ENCODE assay signal across 9 cellular contexts in genomic region chr9:70120834-70121510, GRCh38.
DNase-seq lines count a peak whose midpoint lies in the region; ATAC-seq and TF ChIP-seq lines count a peak whose summit lies in the region.
"Had no signal": no experiment of that assay in that cellular context is flagged by ENCODE, and none has a peak within 500 bp of the region (broad histone marks: within the 10 kb centered on the region; RNA-seq: fewer than 3 reads in every experiment).

No MANE protein-coding gene starts in this region.

- ATAC-seq in left lobe of liver = peak; percentile 53

- H3K4me3 ChIP-seq in brain microvascular endothelial cell (ENCODE audit: low read depth, low read length) = no peak overlapping the region
- H3K4me3 ChIP-seq: upper lobe of left lung had no signal

- H3K27me3 ChIP-seq in brain microvascular endothelial cell (replicated peaks) = no peaks in the 10 kb centered on the region
- H3K27me3 ChIP-seq: upper lobe of left lung had no signal

- TF ChIP-seq CTCF in brain microvascular endothelial cell (IDR thresholded peaks at IDR 0.05; ENCODE audit: low read depth, low read length, missing control alignments) = peak; percentile 58

- in situ Hi-C loops in brain microvascular endothelial cell (cut with HindIII; ENCODE audit: low pct_ligation_motif_present, low sequenced_read_pairs) = no loop called here

- H3K27ac ChIP-seq in brain microvascular endothelial cell = peak overlapping the region; percentile 77

- peak; percentile 7 for DNase-seq in stimulated activated CD4-positive, alpha-beta T cell treated with anti-CD3 and anti-CD28 coated beads, Interleukin-15, amount 100 ng/mL, for 24 hours
- no peak for DNase-seq in stimulated activated CD4-positive, alpha-beta T cell treated with anti-CD3 and anti-CD28 coated beads, Interleukin-2, amount 100 ng/mL, for 48 hours
- peak; percentile 97 for DNase-seq in brain microvascular endothelial cell
- DNase-seq in left lobe of liver (ENCODE audit: low spot score) = no peak
- no peak for DNase-seq in activated naive CD4-positive, alpha-beta T cell (lab: John Stamatoyannopoulos, UW)
- no peak for DNase-seq in NCI-H345 (lab: John Stamatoyannopoulos, UW)
- DNase-seq in T-helper 9 cell = no peak
- no peak for DNase-seq in Ammon's horn (ENCODE audit: low spot score)

- no peaks in the 10 kb centered on the region for H3K36me3 ChIP-seq in brain microvascular endothelial cell (replicated peaks)
- H3K36me3 ChIP-seq: upper lobe of left lung had no signal

Comparison
In these comparisons a context has a peak if more than half of its experiments do, and no peak if none do; other contexts are left out.
1. DNase-seq: peak in stimulated activated CD4-positive, alpha-beta T cell treated with anti-CD3 and anti-CD28 coated beads, Interleukin-15, amount 100 ng/mL, for 24 hours (single experiment) and brain microvascular endothelial cell (single experiment); none in stimulated activated CD4-positive, alpha-beta T cell treated with anti-CD3 and anti-CD28 coated beads, Interleukin-2, amount 100 ng/mL, for 48 hours (0 of 2), left lobe of liver (single experiment), activated naive CD4-positive, alpha-beta T cell (0 of 4), NCI-H345 (single experiment), T-helper 9 cell (single experiment) and Ammon's horn (single experiment).